In genomic region chr21:34959607-34960006, GRCh38 we compare ENCODE assay signal across 1 cellular context.
TF ChIP-seq lines count a peak whose summit lies in the region.

No MANE protein-coding gene starts in this region.

TF ChIP-seq in SK-N-SH, 30 proteins besides CTCF, POLR2A, EP300 and RAD21:
- no peak for TF ChIP-seq FOXM1 (IDR thresholded peaks at IDR 0.05; ENCODE audit: low read depth)
- no peak for TF ChIP-seq MAX (IDR thresholded peaks at IDR 0.05; ENCODE audit: low read depth)
- no peak for TF ChIP-seq ELF1 (IDR thresholded peaks at IDR 0.05)
- TF ChIP-seq REST (IDR thresholded peaks at IDR 0.05; ENCODE audit: low read depth, low read length), result no peak
- no peak for TF ChIP-seq USF1 (IDR thresholded peaks at IDR 0.05; ENCODE audit: borderline replicate concordance, low read depth)
- TF ChIP-seq TEAD4 (IDR thresholded peaks at IDR 0.05; ENCODE audit: borderline replicate concordance, insufficient read depth), result no peak
- TF ChIP-seq MEF2A (IDR thresholded peaks at IDR 0.05; ENCODE audit: borderline replicate concordance, low read depth), result no peak
